Comparison of ENCODE assay signal across 1 cellular context in the genomic region with DNA sequence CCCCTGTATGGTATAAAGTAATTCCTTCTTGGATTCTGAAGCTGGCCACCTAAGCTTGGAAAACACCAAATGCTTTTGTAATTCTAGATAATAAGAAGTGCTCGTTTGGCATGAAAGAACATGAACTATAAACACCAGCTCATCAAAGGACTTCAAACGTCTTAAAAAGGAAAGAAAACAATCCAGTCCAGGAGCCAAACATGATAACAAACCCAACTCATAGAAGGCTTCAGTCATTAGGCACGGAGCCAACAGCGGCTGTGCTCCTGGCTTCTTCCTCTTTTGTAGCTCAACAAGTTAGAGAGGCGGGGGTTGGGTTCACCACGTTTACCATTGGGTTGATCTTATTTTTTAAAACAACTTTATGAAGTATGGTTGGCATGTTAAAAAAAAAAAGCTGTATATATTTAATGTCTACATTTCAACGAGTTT.
A peak's percentile ranks its signal among the peaks of the same experiment; 100 is the strongest.
TF ChIP-seq lines count a peak whose summit lies in the region.

No MANE protein-coding gene starts in this region.

TF ChIP-seq in HepG2, 621 proteins besides CTCF, POLR2A, EP300 and RAD21 (continued from another document):
- TF ChIP-seq, protein P1, sequence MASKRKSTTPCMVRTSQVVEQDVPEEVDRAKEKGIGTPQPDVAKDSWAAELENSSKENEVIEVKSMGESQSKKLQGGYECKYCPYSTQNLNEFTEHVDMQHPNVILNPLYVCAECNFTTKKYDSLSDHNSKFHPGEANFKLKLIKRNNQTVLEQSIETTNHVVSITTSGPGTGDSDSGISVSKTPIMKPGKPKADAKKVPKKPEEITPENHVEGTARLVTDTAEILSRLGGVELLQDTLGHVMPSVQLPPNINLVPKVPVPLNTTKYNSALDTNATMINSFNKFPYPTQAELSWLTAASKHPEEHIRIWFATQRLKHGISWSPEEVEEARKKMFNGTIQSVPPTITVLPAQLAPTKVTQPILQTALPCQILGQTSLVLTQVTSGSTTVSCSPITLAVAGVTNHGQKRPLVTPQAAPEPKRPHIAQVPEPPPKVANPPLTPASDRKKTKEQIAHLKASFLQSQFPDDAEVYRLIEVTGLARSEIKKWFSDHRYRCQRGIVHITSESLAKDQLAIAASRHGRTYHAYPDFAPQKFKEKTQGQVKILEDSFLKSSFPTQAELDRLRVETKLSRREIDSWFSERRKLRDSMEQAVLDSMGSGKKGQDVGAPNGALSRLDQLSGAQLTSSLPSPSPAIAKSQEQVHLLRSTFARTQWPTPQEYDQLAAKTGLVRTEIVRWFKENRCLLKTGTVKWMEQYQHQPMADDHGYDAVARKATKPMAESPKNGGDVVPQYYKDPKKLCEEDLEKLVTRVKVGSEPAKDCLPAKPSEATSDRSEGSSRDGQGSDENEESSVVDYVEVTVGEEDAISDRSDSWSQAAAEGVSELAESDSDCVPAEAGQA (IDR thresholded peaks at IDR 0.05; ENCODE audit: low read depth): no peak
- TF ChIP-seq, protein P1 (CRISPR knock-in tag; IDR thresholded peaks at IDR 0.05; ENCODE audit: borderline replicate concordance): no peak
- TF ChIP-seq YEATS2 (CRISPR knock-in tag; IDR thresholded peaks at IDR 0.05; ENCODE audit: borderline replicate concordance) (no peak), ZNF577 (CRISPR knock-in tag; IDR thresholded peaks at IDR 0.05; ENCODE audit: borderline replicate concordance, low read depth) (no peak), ISL2 (CRISPR knock-in tag; IDR thresholded peaks at IDR 0.05) (peak; percentile 42; the same call in 1 of the 2 replicates), NAIF1 (CRISPR knock-in tag; IDR thresholded peaks at IDR 0.05; ENCODE audit: borderline replicate concordance) (no peak), U2AF2 (IDR thresholded peaks at IDR 0.05; ENCODE audit: low read depth, low read length) (no peak), ELF3 (CRISPR knock-in tag; IDR thresholded peaks at IDR 0.05) (peak; percentile 41; the same call in 1 of the 2 replicates), SOX13 (IDR thresholded peaks at IDR 0.05) (no peak), SOX13 (CRISPR knock-in tag; conservative IDR thresholded peaks at IDR 0.05 in 1 of 2, IDR thresholded peaks at IDR 0.05 in 1 of 2) (peak in 1 of 2 experiments; percentile 65; a peak in 1 of 4 replicates), FOXP1 (IDR thresholded peaks at IDR 0.05) (no peak), FOXP1 (CRISPR knock-in tag; IDR thresholded peaks at IDR 0.05) (peak; percentile 56; the same call in 1 of the 2 replicates), TCF7 (IDR thresholded peaks at IDR 0.05; ENCODE audit: low read depth) (peak; percentile 81)
- TF ChIP-seq, protein P2, sequence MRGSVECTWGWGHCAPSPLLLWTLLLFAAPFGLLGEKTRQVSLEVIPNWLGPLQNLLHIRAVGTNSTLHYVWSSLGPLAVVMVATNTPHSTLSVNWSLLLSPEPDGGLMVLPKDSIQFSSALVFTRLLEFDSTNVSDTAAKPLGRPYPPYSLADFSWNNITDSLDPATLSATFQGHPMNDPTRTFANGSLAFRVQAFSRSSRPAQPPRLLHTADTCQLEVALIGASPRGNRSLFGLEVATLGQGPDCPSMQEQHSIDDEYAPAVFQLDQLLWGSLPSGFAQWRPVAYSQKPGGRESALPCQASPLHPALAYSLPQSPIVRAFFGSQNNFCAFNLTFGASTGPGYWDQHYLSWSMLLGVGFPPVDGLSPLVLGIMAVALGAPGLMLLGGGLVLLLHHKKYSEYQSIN (CRISPR knock-in tag; IDR thresholded peaks at IDR 0.05; ENCODE audit: borderline replicate concordance): no peak
- TF ChIP-seq, protein P3, sequence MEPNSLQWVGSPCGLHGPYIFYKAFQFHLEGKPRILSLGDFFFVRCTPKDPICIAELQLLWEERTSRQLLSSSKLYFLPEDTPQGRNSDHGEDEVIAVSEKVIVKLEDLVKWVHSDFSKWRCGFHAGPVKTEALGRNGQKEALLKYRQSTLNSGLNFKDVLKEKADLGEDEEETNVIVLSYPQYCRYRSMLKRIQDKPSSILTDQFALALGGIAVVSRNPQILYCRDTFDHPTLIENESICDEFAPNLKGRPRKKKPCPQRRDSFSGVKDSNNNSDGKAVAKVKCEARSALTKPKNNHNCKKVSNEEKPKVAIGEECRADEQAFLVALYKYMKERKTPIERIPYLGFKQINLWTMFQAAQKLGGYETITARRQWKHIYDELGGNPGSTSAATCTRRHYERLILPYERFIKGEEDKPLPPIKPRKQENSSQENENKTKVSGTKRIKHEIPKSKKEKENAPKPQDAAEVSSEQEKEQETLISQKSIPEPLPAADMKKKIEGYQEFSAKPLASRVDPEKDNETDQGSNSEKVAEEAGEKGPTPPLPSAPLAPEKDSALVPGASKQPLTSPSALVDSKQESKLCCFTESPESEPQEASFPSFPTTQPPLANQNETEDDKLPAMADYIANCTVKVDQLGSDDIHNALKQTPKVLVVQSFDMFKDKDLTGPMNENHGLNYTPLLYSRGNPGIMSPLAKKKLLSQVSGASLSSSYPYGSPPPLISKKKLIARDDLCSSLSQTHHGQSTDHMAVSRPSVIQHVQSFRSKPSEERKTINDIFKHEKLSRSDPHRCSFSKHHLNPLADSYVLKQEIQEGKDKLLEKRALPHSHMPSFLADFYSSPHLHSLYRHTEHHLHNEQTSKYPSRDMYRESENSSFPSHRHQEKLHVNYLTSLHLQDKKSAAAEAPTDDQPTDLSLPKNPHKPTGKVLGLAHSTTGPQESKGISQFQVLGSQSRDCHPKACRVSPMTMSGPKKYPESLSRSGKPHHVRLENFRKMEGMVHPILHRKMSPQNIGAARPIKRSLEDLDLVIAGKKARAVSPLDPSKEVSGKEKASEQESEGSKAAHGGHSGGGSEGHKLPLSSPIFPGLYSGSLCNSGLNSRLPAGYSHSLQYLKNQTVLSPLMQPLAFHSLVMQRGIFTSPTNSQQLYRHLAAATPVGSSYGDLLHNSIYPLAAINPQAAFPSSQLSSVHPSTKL (CRISPR knock-in tag; IDR thresholded peaks at IDR 0.05): peak; percentile 55
- TF ChIP-seq, protein P4, sequence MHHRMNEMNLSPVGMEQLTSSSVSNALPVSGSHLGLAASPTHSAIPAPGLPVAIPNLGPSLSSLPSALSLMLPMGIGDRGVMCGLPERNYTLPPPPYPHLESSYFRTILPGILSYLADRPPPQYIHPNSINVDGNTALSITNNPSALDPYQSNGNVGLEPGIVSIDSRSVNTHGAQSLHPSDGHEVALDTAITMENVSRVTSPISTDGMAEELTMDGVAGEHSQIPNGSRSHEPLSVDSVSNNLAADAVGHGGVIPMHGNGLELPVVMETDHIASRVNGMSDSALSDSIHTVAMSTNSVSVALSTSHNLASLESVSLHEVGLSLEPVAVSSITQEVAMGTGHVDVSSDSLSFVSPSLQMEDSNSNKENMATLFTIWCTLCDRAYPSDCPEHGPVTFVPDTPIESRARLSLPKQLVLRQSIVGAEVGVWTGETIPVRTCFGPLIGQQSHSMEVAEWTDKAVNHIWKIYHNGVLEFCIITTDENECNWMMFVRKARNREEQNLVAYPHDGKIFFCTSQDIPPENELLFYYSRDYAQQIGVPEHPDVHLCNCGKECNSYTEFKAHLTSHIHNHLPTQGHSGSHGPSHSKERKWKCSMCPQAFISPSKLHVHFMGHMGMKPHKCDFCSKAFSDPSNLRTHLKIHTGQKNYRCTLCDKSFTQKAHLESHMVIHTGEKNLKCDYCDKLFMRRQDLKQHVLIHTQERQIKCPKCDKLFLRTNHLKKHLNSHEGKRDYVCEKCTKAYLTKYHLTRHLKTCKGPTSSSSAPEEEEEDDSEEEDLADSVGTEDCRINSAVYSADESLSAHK (CRISPR knock-in tag; IDR thresholded peaks at IDR 0.05; ENCODE audit: borderline replicate concordance): no peak
- TF ChIP-seq, protein P5, sequence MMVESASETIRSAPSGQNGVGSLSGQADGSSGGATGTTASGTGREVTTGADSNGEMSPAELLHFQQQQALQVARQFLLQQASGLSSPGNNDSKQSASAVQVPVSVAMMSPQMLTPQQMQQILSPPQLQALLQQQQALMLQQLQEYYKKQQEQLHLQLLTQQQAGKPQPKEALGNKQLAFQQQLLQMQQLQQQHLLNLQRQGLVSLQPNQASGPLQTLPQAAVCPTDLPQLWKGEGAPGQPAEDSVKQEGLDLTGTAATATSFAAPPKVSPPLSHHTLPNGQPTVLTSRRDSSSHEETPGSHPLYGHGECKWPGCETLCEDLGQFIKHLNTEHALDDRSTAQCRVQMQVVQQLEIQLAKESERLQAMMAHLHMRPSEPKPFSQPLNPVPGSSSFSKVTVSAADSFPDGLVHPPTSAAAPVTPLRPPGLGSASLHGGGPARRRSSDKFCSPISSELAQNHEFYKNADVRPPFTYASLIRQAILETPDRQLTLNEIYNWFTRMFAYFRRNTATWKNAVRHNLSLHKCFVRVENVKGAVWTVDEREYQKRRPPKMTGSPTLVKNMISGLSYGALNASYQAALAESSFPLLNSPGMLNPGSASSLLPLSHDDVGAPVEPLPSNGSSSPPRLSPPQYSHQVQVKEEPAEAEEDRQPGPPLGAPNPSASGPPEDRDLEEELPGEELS (CRISPR knock-in tag; IDR thresholded peaks at IDR 0.05): peak; percentile 76
